ENCODE assay signal across 1 cellular context in genomic region chr1:169683661-169684060, GRCh38.
TF ChIP-seq lines count a peak whose summit lies in the region.

No MANE protein-coding gene starts in this region.

TF ChIP-seq in GM12878, 131 proteins besides CTCF, POLR2A, EP300 and RAD21 (continued from another document):
- TF ChIP-seq IRF3 (IDR thresholded peaks at IDR 0.05): no peak
- no peak for TF ChIP-seq GABPA (IDR thresholded peaks at IDR 0.05; ENCODE audit: low read depth)
- no peak for TF ChIP-seq RCOR1 (conservative IDR thresholded peaks at IDR 0.05; ENCODE audit: low read depth, low read length)
- no peak for TF ChIP-seq EZH2 (IDR thresholded peaks at IDR 0.05; ENCODE audit: borderline replicate concordance, control insufficient read depth, low read depth, low read length)
- no peak for TF ChIP-seq HDGF (IDR thresholded peaks at IDR 0.05)
- no peak for TF ChIP-seq NR2C2 (IDR thresholded peaks at IDR 0.05; ENCODE audit: borderline replicate concordance, control insufficient read depth, insufficient read length, low read depth)
- no peak for TF ChIP-seq SPI1 (IDR thresholded peaks at IDR 0.05; ENCODE audit: borderline replicate concordance, insufficient read depth, low read depth, low read length)
- no peak for TF ChIP-seq ZNF622 (IDR thresholded peaks at IDR 0.05)
- no peak for TF ChIP-seq PBX3 (IDR thresholded peaks at IDR 0.05; ENCODE audit: insufficient replicate concordance, low read depth, low read length)
- no peak for TF ChIP-seq TARDBP (IDR thresholded peaks at IDR 0.05; ENCODE audit: borderline replicate concordance)
- no peak for TF ChIP-seq NBN (IDR thresholded peaks at IDR 0.05)
- no peak for TF ChIP-seq MXI1 (IDR thresholded peaks at IDR 0.05; ENCODE audit: low read depth, low read length)
- TF ChIP-seq USF1 (IDR thresholded peaks at IDR 0.05; ENCODE audit: borderline replicate concordance, extremely low read length, insufficient read depth, low read depth, low read length): no peak
- no peak for TF ChIP-seq MTA3 (IDR thresholded peaks at IDR 0.05; ENCODE audit: borderline replicate concordance, low read length)
TF ChIP-seq in GM12878: peak in this region for 0.
